ENCODE assay signal across 20 cellular contexts in genomic region chr10:68553138-68553537, GRCh38.
"Had no signal": no experiment of that assay in that cellular context is flagged by ENCODE, and none has a peak within 500 bp of the region (broad histone marks: within the 10 kb centered on the region; RNA-seq: fewer than 3 reads in every experiment).

No MANE protein-coding gene starts in this region.

- H3K4me3 Mint-ChIP-seq: activated CD4-positive, alpha-beta T cell treated with anti-CD3 and anti-CD28 coated beads, Interleukin-2, amount 10 ng/mL, durations not matched to agents 24 days and 14 days; activated CD8-positive, alpha-beta T cell treated with anti-CD3 and anti-CD28 coated beads for 36 hours; brain; stimulated activated naive CD8-positive, alpha-beta T cell treated with anti-CD3 and anti-CD28 coated beads, Interleukin-15, amount 100 ng/mL, for 72 hours had no signal

- DNase-seq: activated CD4-positive, alpha-beta T cell treated with anti-CD3 and anti-CD28 coated beads, Interleukin-2, amount 10 ng/mL, durations not matched to agents 24 days and 14 days; activated CD8-positive, alpha-beta T cell treated with anti-CD3 and anti-CD28 coated beads for 36 hours; activated naive CD4-positive, alpha-beta T cell treated with Interleukin-2 at 50 U/mL for 16 hours; activated T-cell treated with anti-CD3 and anti-CD28 coated beads, Interleukin-2, amount 50 U/mL, for 1 hour; caudate nucleus; foreskin melanocyte; hypothalamus; kidney glomerular epithelial cell; left ventricle myocardium superior; pancreas; right lobe of liver; small intestine; stimulated activated CD4-positive, alpha-beta T cell treated with anti-CD3 and anti-CD28 coated beads, Interleukin-15, amount 100 ng/mL, for 24 hours; stimulated activated CD4-positive, alpha-beta T cell treated with anti-CD3 and anti-CD28 coated beads, Interleukin-2, amount 100 ng/mL, for 48 hours; stimulated activated naive CD8-positive, alpha-beta T cell treated with anti-CD3 and anti-CD28 coated beads, Interleukin-15, amount 100 ng/mL, for 72 hours; T1000; transverse colon had no signal

- H3K4me1 ChIP-seq: pancreas, right lobe of liver, suprapubic skin, transverse colon had no signal

- H3K9me3 Mint-ChIP-seq: activated CD4-positive, alpha-beta T cell treated with anti-CD3 and anti-CD28 coated beads, Interleukin-2, amount 10 ng/mL, durations not matched to agents 24 days and 14 days; activated CD8-positive, alpha-beta T cell treated with anti-CD3 and anti-CD28 coated beads for 36 hours; activated T-helper 2 cell treated with anti-CD3 and anti-CD28 coated beads, Interferon-gamma antibody, Interleukin-2, Interleukin-4, amounts not matched to agents 10 μg/mL and 5 μg/mL and 100 μg/mL, durations not matched to agents 14 hours and 24 hours and 36 hours; brain; stimulated activated naive CD8-positive, alpha-beta T cell treated with anti-CD3 and anti-CD28 coated beads, Interleukin-15, amount 100 ng/mL, for 72 hours had no signal

- H3K4me1 Mint-ChIP-seq: activated CD4-positive, alpha-beta T cell treated with anti-CD3 and anti-CD28 coated beads, Interleukin-2, amount 10 ng/mL, durations not matched to agents 24 days and 14 days; stimulated activated naive CD8-positive, alpha-beta T cell treated with anti-CD3 and anti-CD28 coated beads, Interleukin-15, amount 100 ng/mL, for 72 hours had no signal

- H3K36me3 Mint-ChIP-seq: brain had no signal

- H3K9me3 ChIP-seq: pancreas, right lobe of liver, suprapubic skin, transverse colon had no signal

- H3K27ac ChIP-seq: pancreas, right lobe of liver, suprapubic skin, transverse colon had no signal

- H3K27me3 ChIP-seq: pancreas, right lobe of liver, suprapubic skin, transverse colon had no signal

- H3K36me3 ChIP-seq: pancreas, right lobe of liver, suprapubic skin, transverse colon had no signal

- H3K4me3 ChIP-seq: pancreas, right lobe of liver, suprapubic skin, transverse colon had no signal

- H3K27ac Mint-ChIP-seq: activated CD4-positive, alpha-beta T cell treated with anti-CD3 and anti-CD28 coated beads, Interleukin-2, amount 10 ng/mL, durations not matched to agents 24 days and 14 days; activated CD8-positive, alpha-beta T cell treated with anti-CD3 and anti-CD28 coated beads for 36 hours; activated T-helper 2 cell treated with anti-CD3 and anti-CD28 coated beads, Interferon-gamma antibody, Interleukin-2, Interleukin-4, amounts not matched to agents 10 μg/mL and 5 μg/mL and 100 μg/mL, durations not matched to agents 14 hours and 24 hours and 36 hours; brain; stimulated activated naive CD8-positive, alpha-beta T cell treated with anti-CD3 and anti-CD28 coated beads, Interleukin-15, amount 100 ng/mL, for 72 hours had no signal

- ATAC-seq: activated CD8-positive, alpha-beta T cell treated with anti-CD3 and anti-CD28 coated beads for 36 hours; left ventricle myocardium superior; pancreas; right lobe of liver; stimulated activated naive CD8-positive, alpha-beta T cell treated with anti-CD3 and anti-CD28 coated beads, Interleukin-15, amount 100 ng/mL, for 72 hours had no signal
